ENCODE assay signal across 10 cellular contexts in genomic region chr1:24735619-24736375, GRCh38. TPM values are rescaled to one million over a fixed set of nuclear protein-coding genes. Genes with fewer than 3 reads are reported as not detected.
DNase-seq lines count a peak whose midpoint lies in the region; ATAC-seq and TF ChIP-seq lines count a peak whose summit lies in the region.
"Had no signal": no experiment of that assay in that cellular context is flagged by ENCODE, and none has a peak within 500 bp of the region (broad histone marks: within the 10 kb centered on the region; RNA-seq: fewer than 3 reads in every experiment).

No MANE protein-coding gene starts in this region.

- no peak for TF ChIP-seq EP300 in sigmoid colon (IDR thresholded peaks at IDR 0.05)

- H3K9me3 ChIP-seq in sigmoid colon = no peaks in the 10 kb centered on the region
- H3K9me3 ChIP-seq: SJSA1 had no signal

- peak; percentile 85 for ATAC-seq in Right ventricle myocardium superior (ENCODE audit: poor library complexity)
- no peak for ATAC-seq in GM19467 (IDR thresholded peaks at IDR 0.05; ENCODE audit: unreplicated experiment)

- intact Hi-C loops in Right ventricle myocardium superior (cut with DNase I) (no loop called here), sigmoid colon (cut with DNase I) (no loop called here)

- 56 to 59% methylated on average over 13 of the region's 13 CpGs for WGBS in sigmoid colon, 2 donors

- H3K4me1 ChIP-seq in sigmoid colon = peaks cover 0 to 23% (median 20%) of the 10 kb centered on the region in 4 donors

- peak overlapping the region; percentile 45 to 60 (median 51) for H3K27ac ChIP-seq in sigmoid colon
- H3K27ac ChIP-seq: SJSA1 had no signal

- DNase-seq in GM03348 (ENCODE audit: low spot score) (peak; percentile 56), RPMI7951 (ENCODE audit: low read depth) (peak; percentile 48), Right ventricle myocardium superior (peak; percentile 70), sigmoid colon (peak; percentile 66), HuH-7.5 (ENCODE audit: low spot score) (no peak), superior temporal gyrus (ENCODE audit: extremely low spot score) (no peak), dermis blood vessel endothelial cell (no peak)
- DNase-seq: stimulated activated naive CD4-positive, alpha-beta T cell had no signal

- no peak overlapping the region for H3K4me3 ChIP-seq in sigmoid colon
- H3K4me3 ChIP-seq: SJSA1 had no signal

- no peak for TF ChIP-seq CTCF in sigmoid colon (IDR thresholded peaks at IDR 0.05)

- TF ChIP-seq POLR2A in sigmoid colon (IDR thresholded peaks at IDR 0.05) = no peak

- no peaks in the 10 kb centered on the region for H3K27me3 ChIP-seq in sigmoid colon
- H3K27me3 ChIP-seq: SJSA1 had no signal

- no peaks in the 10 kb centered on the region for H3K36me3 ChIP-seq in sigmoid colon
- H3K36me3 ChIP-seq: SJSA1 had no signal

RNA-seq across cellular contexts. Expression of gene CLIC4, which starts 9.4 kb away (rescaled TPM):
- total RNA-seq in RPMI7951 (2014; rRNA removed; shearing (Covaris generic)) = 680 and 835 TPM in 2 replicates
- total RNA-seq in Right ventricle myocardium superior (334 TPM), sigmoid colon (100 to 1,000 TPM; 334 to 443 (median 385) TPM), dermis blood vessel endothelial cell (262 and 338 TPM in 2 replicates)
- polyA plus RNA-seq in sigmoid colon = 10 to 100 TPM; 37.8 to 39.9 (median 37.9) TPM

Comparison
In these comparisons a context has a peak if more than half of its experiments do, and no peak if none do; other contexts are left out.
1. DNase-seq: peak in GM03348 (single experiment), RPMI7951 (single experiment), Right ventricle myocardium superior (single experiment) and sigmoid colon (single experiment); none in HuH-7.5 (single experiment), superior temporal gyrus (single experiment) and dermis blood vessel endothelial cell (single experiment).